8 cellular contexts compared by ENCODE assay signal in the genomic region with DNA sequence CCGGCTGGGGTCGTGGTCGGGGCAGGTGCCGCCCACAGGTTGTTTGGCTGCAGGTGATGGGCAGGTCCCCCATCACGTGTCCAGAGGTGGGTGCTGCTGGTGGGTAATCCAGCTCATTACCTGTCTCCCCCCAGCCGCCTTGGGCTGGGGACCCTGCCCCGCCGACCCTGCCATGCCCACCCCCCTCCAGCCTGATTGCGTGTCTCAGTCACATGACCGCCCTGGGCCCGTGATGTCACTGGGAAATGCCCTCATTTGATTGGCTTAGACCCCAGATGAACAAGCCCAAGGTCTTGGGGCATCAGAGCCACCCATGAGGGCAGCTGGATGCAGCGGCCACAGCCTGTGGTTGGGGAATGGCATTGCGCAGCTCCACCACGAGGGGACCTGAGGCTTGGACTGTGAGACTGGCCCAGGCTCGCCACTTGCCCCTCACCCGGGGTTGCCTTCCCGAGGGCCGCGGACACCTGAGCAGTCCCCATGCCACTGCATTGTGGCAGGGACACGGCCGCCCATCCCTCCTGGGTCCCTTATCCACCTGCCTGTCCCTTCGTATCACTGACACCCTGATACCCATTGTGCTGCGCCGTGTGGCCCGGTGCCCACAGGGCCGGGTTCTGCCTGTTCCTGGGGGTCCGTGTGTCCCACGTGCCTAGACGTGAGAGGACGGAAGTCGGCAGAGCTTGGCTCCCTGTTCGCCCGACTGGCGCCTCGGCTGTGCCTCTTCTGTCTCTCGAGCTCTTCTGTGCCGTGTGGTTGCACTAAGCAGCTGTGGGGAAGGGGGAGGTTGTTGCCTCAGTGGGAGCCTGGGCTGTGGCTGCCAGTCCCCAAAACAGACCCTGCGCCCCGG.
A peak's percentile ranks its signal among the peaks of the same experiment; 100 is the strongest.
DNase-seq lines count a peak whose midpoint lies in the region; ATAC-seq and TF ChIP-seq lines count a peak whose summit lies in the region.

No MANE protein-coding gene starts in this region.

- TF ChIP-seq EP300 in SK-N-SH (IDR thresholded peaks at IDR 0.05; ENCODE audit: borderline replicate concordance in 1 of 2, low read depth in 1 of 2, low read length in 1 of 2), result no peak

- no peaks in the 10 kb centered on the region for H3K9me3 ChIP-seq in SK-N-SH

- H3K9ac ChIP-seq in SK-N-SH, result no peak overlapping the region

- no peaks in the 10 kb centered on the region for H3K36me3 ChIP-seq in SK-N-SH (replicated peaks in 1 of 2; ENCODE audit: control insufficient read depth in 1 of 2, insufficient read depth in 2 of 2, low read length in 1 of 2)

- peaks cover 20% of the 10 kb centered on the region for H3K4me1 Mint-ChIP-seq in stimulated activated effector memory CD8-positive, alpha-beta T cell treated with anti-CD3 and anti-CD28 coated beads, Interleukin-12 subunit alpha, Interleukin-12 subunit beta, amount 100 ng/mL, for 72 hours

- CTCF ChIA-PET in SK-N-SH (lab: Yijun Ruan, JAX), result interaction anchor here (1.1 to 3.1 kb wide), 5 partner anchors 12 to 82 kb away, joined by 3 to 14 read pairs (median 8); no protein-coding TSS in a partner anchor

- H3K36me3 Mint-ChIP-seq in stimulated activated effector memory CD8-positive, alpha-beta T cell treated with anti-CD3 and anti-CD28 coated beads, Interleukin-12 subunit alpha, Interleukin-12 subunit beta, amount 100 ng/mL, for 72 hours, result peaks cover 2% of the 10 kb centered on the region

- TF ChIP-seq CTCF in SK-N-SH (IDR thresholded peaks at IDR 0.05) (no peak), GM10266 (IDR thresholded peaks at IDR 0.05; ENCODE audit: control insufficient read depth, insufficient read depth, low read depth, missing control alignments) (no peak)

- H3K79me2 ChIP-seq in SK-N-SH (ENCODE audit: insufficient read depth), result no peaks in the 10 kb centered on the region

- H3K4me3 Mint-ChIP-seq in stimulated activated effector memory CD8-positive, alpha-beta T cell treated with anti-CD3 and anti-CD28 coated beads, Interleukin-12 subunit alpha, Interleukin-12 subunit beta, amount 100 ng/mL, for 72 hours, result peak overlapping the region; percentile 45

- POLR2A ChIA-PET in SK-N-SH (lab: Yijun Ruan, JAX), result interaction anchor here (0.6 kb wide), 1 partner anchor 272 kb away, joined by 3 read pairs; no protein-coding TSS in a partner anchor

- H3K9me3 Mint-ChIP-seq in stimulated activated effector memory CD8-positive, alpha-beta T cell treated with anti-CD3 and anti-CD28 coated beads, Interleukin-12 subunit alpha, Interleukin-12 subunit beta, amount 100 ng/mL, for 72 hours, result no peaks in the 10 kb centered on the region

- no peak overlapping the region for H3K27ac ChIP-seq in SK-N-SH (ENCODE audit: low read depth in 2 of 2, low read length in 1 of 2)

- H2AFZ ChIP-seq in SK-N-SH (ENCODE audit: low read depth), result no peak overlapping the region

- no peak for DNase-seq in SK-N-SH
- DNase-seq in RPMI8226, result peak; percentile 23
- DNase-seq in stimulated activated effector memory CD8-positive, alpha-beta T cell treated with anti-CD3 and anti-CD28 coated beads, Interleukin-12 subunit alpha, Interleukin-12 subunit beta, amount 100 ng/mL, for 72 hours (ENCODE audit: low spot score in 2 of 2), result no peak
- no peak for DNase-seq in GM10266 (ENCODE audit: extremely low spot score)
- DNase-seq in NCI-H526 treated with DMSO at 0.1 percent for 48 hours (lab: John Stamatoyannopoulos, UW), result no peak

- ATAC-seq in SK-N-SH treated with all-trans-retinoic acid at 6 μM for 48 hours (no peak), esophagus mucosa (peak; percentile 8), GM19455 (IDR thresholded peaks at IDR 0.05; ENCODE audit: unreplicated experiment) (no peak)
- peak; percentile 42 for ATAC-seq in stimulated activated effector memory CD8-positive, alpha-beta T cell treated with anti-CD3 and anti-CD28 coated beads, Interleukin-12 subunit alpha, Interleukin-12 subunit beta, amount 100 ng/mL, for 72 hours

- no peak overlapping the region for H3K4me2 ChIP-seq in SK-N-SH

- H3F3A ChIP-seq in SK-N-SH (replicated peaks; ENCODE audit: insufficient read depth), result no peaks in the 10 kb centered on the region

- H3K9me2 ChIP-seq in SK-N-SH, result no peaks in the 10 kb centered on the region

- H4K20me1 ChIP-seq in SK-N-SH (ENCODE audit: insufficient read depth), result no peaks in the 10 kb centered on the region

- no peaks in the 10 kb centered on the region for H3K27me3 ChIP-seq in SK-N-SH (ENCODE audit: insufficient read depth)

- H3K27ac Mint-ChIP-seq in stimulated activated effector memory CD8-positive, alpha-beta T cell treated with anti-CD3 and anti-CD28 coated beads, Interleukin-12 subunit alpha, Interleukin-12 subunit beta, amount 100 ng/mL, for 72 hours, result peak overlapping the region; percentile 86

- 94% methylated on average over 5 of the region's 39 CpGs for WGBS in SK-N-SH (ENCODE audit: low lambda C conversion rate)

- no peaks in the 10 kb centered on the region; a peak in 1 of 4 replicates for H3K4me1 ChIP-seq in SK-N-SH (ENCODE audit: control insufficient read depth in 1 of 2, insufficient read depth in 2 of 2, low read depth in 1 of 2, low read length in 1 of 2)

- no peak for TF ChIP-seq RAD21 in SK-N-SH (IDR thresholded peaks at IDR 0.05; ENCODE audit: low read length)

- no peak overlapping the region for H3K4me3 ChIP-seq in SK-N-SH (ENCODE audit: low read depth in 2 of 2, low read length in 1 of 2)

TF ChIP-seq in SK-N-SH, 30 proteins besides CTCF, POLR2A, EP300 and RAD21:
- TF ChIP-seq, protein P1, sequence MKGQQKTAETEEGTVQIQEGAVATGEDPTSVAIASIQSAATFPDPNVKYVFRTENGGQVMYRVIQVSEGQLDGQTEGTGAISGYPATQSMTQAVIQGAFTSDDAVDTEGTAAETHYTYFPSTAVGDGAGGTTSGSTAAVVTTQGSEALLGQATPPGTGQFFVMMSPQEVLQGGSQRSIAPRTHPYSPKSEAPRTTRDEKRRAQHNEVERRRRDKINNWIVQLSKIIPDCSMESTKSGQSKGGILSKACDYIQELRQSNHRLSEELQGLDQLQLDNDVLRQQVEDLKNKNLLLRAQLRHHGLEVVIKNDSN (IDR thresholded peaks at IDR 0.05; ENCODE audit: borderline replicate concordance, low read depth), result peak; percentile 12; the same call in 1 of the 2 replicates
- no peak for TF ChIP-seq MEF2A (IDR thresholded peaks at IDR 0.05; ENCODE audit: borderline replicate concordance, low read depth)

TF ChIP-seq in SK-N-SH treated with all-trans-retinoic acid at 6 μM for 48 hours, 23 proteins besides CTCF, POLR2A, EP300 and RAD21:
- TF ChIP-seq ARNTL (CRISPR knock-in tag; IDR thresholded peaks at IDR 0.05; ENCODE audit: borderline replicate concordance, low read depth) (no peak), ZNF8 (CRISPR knock-in tag; IDR thresholded peaks at IDR 0.05) (no peak), TCF4 (CRISPR knock-in tag; IDR thresholded peaks at IDR 0.05; ENCODE audit: borderline replicate concordance) (no peak), RARB (CRISPR knock-in tag; IDR thresholded peaks at IDR 0.05) (no peak), ZFP3 (CRISPR knock-in tag; IDR thresholded peaks at IDR 0.05) (no peak), ZFP30 (CRISPR knock-in tag; IDR thresholded peaks at IDR 0.05) (no peak), BACH2 (CRISPR knock-in tag; IDR thresholded peaks at IDR 0.05; ENCODE audit: borderline replicate concordance) (no peak)
- TF ChIP-seq, protein P2, sequence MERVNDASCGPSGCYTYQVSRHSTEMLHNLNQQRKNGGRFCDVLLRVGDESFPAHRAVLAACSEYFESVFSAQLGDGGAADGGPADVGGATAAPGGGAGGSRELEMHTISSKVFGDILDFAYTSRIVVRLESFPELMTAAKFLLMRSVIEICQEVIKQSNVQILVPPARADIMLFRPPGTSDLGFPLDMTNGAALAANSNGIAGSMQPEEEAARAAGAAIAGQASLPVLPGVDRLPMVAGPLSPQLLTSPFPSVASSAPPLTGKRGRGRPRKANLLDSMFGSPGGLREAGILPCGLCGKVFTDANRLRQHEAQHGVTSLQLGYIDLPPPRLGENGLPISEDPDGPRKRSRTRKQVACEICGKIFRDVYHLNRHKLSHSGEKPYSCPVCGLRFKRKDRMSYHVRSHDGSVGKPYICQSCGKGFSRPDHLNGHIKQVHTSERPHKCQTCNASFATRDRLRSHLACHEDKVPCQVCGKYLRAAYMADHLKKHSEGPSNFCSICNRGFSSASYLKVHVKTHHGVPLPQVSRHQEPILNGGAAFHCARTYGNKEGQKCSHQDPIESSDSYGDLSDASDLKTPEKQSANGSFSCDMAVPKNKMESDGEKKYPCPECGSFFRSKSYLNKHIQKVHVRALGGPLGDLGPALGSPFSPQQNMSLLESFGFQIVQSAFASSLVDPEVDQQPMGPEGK (CRISPR knock-in tag; IDR thresholded peaks at IDR 0.05; ENCODE audit: borderline replicate concordance), result no peak

Comparison
In these comparisons a context has a peak if more than half of its experiments do, and no peak if none do; other contexts are left out.
1. ATAC-seq: peak in esophagus mucosa (single experiment) and stimulated activated effector memory CD8-positive, alpha-beta T cell treated with anti-CD3 and anti-CD28 coated beads, Interleukin-12 subunit alpha, Interleukin-12 subunit beta, amount 100 ng/mL, for 72 hours (single experiment); none in SK-N-SH treated with all-trans-retinoic acid at 6 μM for 48 hours (single experiment) and GM19455 (single experiment).